In genomic region chr1:47726496-47726855, GRCh38 we compare ENCODE assay signal across 1 cellular context.
TF ChIP-seq lines count a peak whose summit lies in the region.

No MANE protein-coding gene starts in this region.

TF ChIP-seq in K562, 482 proteins besides CTCF, POLR2A, EP300 and RAD21 (continued from another document):
- no peak for TF ChIP-seq RBM39 (optimal IDR thresholded peaks at IDR 0.05; ENCODE audit: low read depth, low read length)
- TF ChIP-seq RBM25 (IDR thresholded peaks at IDR 0.05; ENCODE audit: low read depth, low read length, severe bottlenecking) = peak; percentile 40
